In the genomic region with DNA sequence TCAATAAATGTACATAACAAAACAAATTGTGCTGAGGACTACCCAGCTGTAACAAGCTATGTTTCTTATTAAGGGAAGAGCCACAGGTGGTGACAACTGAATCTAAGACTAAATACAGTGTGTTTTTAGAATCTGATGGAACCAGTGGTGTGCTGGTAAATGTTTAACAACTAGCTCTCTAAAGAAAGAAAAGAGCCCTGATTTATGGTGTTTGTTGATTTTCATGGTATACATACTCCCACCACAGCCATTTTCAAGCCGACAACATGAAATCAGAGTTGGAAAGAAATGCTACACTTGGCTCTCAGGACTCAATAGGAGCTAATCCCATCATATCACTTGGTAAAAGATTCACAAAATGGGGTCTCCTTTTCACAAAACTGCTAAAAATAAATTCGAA, we compare ENCODE assay signal across 20 cellular contexts.
DNase-seq lines count a peak whose midpoint lies in the region; ATAC-seq, FAIRE-seq and TF ChIP-seq lines count a peak whose summit lies in the region.
"Had no signal": no experiment of that assay in that cellular context is flagged by ENCODE, and none has a peak within 500 bp of the region (broad histone marks: within the 10 kb centered on the region; RNA-seq: fewer than 3 reads in every experiment).

No MANE protein-coding gene starts in this region.

- H3K4me3 Mint-ChIP-seq in nephron progenitor cell (peak overlapping the region; percentile 36), progenitor cell of endocrine pancreas (ENCODE audit: low read depth) (peak overlapping the region; percentile 47)
- H3K4me3 Mint-ChIP-seq: CD4-positive, CD25-positive, alpha-beta regulatory T cell; CD8-positive, alpha-beta memory T cell; H9; IgD-negative memory B cell had no signal

- DNase-seq in H54 (ENCODE audit: insufficient read length, low spot score) (no peak), left kidney (ENCODE audit: low read depth, low spot score) (peak; percentile 52), nephron progenitor cell (no peak), progenitor cell of endocrine pancreas (ENCODE audit: low spot score, unreplicated experiment) (no peak), islet precursor cell (no peak), GM12891 (ENCODE audit: insufficient read length, low spot score) (no peak)
- DNase-seq: ACHN; BE2C; C1 segment of cervical spinal cord; CD4-positive, CD25-positive, alpha-beta regulatory T cell; CD8-positive, alpha-beta memory T cell; COR-L47; DMS 273 treated with DMSO at 0.1 percent for 48 hours; DMS79; GOT3; H9; KBM-7 had no signal

- H3K4me1 Mint-ChIP-seq in nephron progenitor cell = peaks cover 59% of the 10 kb centered on the region
- peaks cover 53% of the 10 kb centered on the region for H3K4me1 Mint-ChIP-seq in progenitor cell of endocrine pancreas (ENCODE audit: low read depth)
- H3K4me1 Mint-ChIP-seq: CD8-positive, alpha-beta memory T cell had no signal

- ATAC-seq in HG03354 (IDR thresholded peaks at IDR 0.05; ENCODE audit: poor library complexity, severe bottlenecking, unreplicated experiment) = no peak

- H3K27ac Mint-ChIP-seq in nephron progenitor cell (peak overlapping the region; percentile 78), progenitor cell of endocrine pancreas (peak overlapping the region; percentile 93)
- H3K27ac Mint-ChIP-seq: CD4-positive, CD25-positive, alpha-beta regulatory T cell; CD8-positive, alpha-beta memory T cell; H9; IgD-negative memory B cell had no signal

- TF ChIP-seq POLR2A in H54 (IDR thresholded peaks at IDR 0.05; ENCODE audit: low read depth, low read length) (no peak), GM12891 (IDR thresholded peaks at IDR 0.05; ENCODE audit: low read depth, low read length) (no peak)

- H3K36me3 Mint-ChIP-seq in nephron progenitor cell (ENCODE audit: low read depth) (peaks cover 20% of the 10 kb centered on the region), progenitor cell of endocrine pancreas (ENCODE audit: insufficient read depth) (peaks cover 16% of the 10 kb centered on the region)
- H3K36me3 Mint-ChIP-seq: CD4-positive, CD25-positive, alpha-beta regulatory T cell had no signal

- FAIRE-seq in H54 (lab: Jason Lieb, UNC) = peak; percentile 38
- FAIRE-seq in GM12891 (lab: Jason Lieb, UNC) = no peak
- FAIRE-seq: HTR-8/SVneo had no signal

- H3K9me3 Mint-ChIP-seq in nephron progenitor cell = peaks cover 20% of the 10 kb centered on the region
- peaks cover 18% of the 10 kb centered on the region for H3K9me3 Mint-ChIP-seq in progenitor cell of endocrine pancreas (ENCODE audit: low read depth)
- H3K9me3 Mint-ChIP-seq: CD8-positive, alpha-beta memory T cell; H9 had no signal

- H3K27me3 Mint-ChIP-seq in nephron progenitor cell (ENCODE audit: low read depth, poor library complexity) (no peaks in the 10 kb centered on the region), progenitor cell of endocrine pancreas (no peaks in the 10 kb centered on the region)

- no peak for TF ChIP-seq CTCF in nephron progenitor cell (IDR thresholded peaks at IDR 0.05)
- TF ChIP-seq CTCF in progenitor cell of endocrine pancreas (IDR thresholded peaks at IDR 0.05; ENCODE audit: unreplicated experiment) = no peak

TF ChIP-seq in GM12891, 5 proteins besides CTCF, POLR2A, EP300 and RAD21:
- no peak for TF ChIP-seq TAF1 (IDR thresholded peaks at IDR 0.05; ENCODE audit: low read depth, low read length)
- no peak for TF ChIP-seq PAX5 (IDR thresholded peaks at IDR 0.05; ENCODE audit: insufficient read depth, low read length, severe bottlenecking)
- TF ChIP-seq POU2F2 (IDR thresholded peaks at IDR 0.05; ENCODE audit: low read depth, low read length) = no peak
- no peak for TF ChIP-seq SPI1 (IDR thresholded peaks at IDR 0.05; ENCODE audit: low read depth, low read length)
- no peak for TF ChIP-seq POLR2AphosphoS5 (IDR thresholded peaks at IDR 0.05; ENCODE audit: low read depth, low read length)
